In the genomic region with DNA sequence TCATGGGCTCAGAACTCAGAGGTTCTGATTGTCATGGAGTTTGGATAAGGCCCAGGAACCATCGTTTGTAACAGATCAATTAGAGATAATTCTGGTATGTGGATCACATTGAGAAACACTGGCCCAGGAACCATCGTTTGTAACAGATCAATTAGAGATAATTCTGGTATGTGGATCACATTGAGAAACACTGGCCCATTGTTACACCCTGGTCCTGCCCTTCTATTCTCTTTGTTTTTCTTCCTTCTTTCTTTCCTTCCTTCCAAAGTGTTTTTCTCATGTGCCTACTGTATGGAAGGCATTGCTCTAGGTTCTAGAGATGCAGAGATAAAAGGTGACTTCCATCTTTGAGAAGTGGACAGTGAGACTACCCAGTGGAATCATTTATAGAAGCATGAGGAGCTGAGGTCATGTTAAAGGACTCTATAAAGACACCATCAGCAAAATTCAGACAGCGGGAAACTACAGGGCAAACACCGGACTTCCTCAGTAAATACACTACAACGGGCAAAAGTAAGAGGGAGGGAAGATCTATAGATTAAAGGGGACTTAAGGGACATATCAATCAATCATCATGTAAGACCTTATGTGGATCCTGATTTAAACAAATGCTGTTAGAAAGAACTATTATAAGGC, we compare ENCODE assay signal across 18 cellular contexts.
"Had no signal": no experiment of that assay in that cellular context is flagged by ENCODE, and none has a peak within 500 bp of the region (broad histone marks: within the 10 kb centered on the region; RNA-seq: fewer than 3 reads in every experiment).

No MANE protein-coding gene starts in this region.

- H3K27ac ChIP-seq: KMS-11 had no signal

- DNase-seq: IMR-90, Kasumi-1, MM.1S, NCI-H1092 treated with DMSO at 0.1 percent for 48 hours, NCI-H1436 treated with DMSO at 0.1 percent for 48 hours, NCI-H1694, NCI-H187 treated with DMSO at 0.1 percent for 48 hours, NCI-H2029 treated with DMSO at 0.1 percent for 48 hours, NCI-H2171 treated with DMSO at 0.1 percent for 48 hours, NCI-H446, NCI-H510A, NCI-H524 treated with DMSO at 0.1 percent for 48 hours, NCI-H69, NCI-H774, RPMI8226, SHP77 had no signal

- FAIRE-seq: RCC 7860 had no signal

- H3K4me2 ChIP-seq: KMS-11 had no signal

- H3K9ac ChIP-seq: KMS-11 had no signal
